In the genomic region with DNA sequence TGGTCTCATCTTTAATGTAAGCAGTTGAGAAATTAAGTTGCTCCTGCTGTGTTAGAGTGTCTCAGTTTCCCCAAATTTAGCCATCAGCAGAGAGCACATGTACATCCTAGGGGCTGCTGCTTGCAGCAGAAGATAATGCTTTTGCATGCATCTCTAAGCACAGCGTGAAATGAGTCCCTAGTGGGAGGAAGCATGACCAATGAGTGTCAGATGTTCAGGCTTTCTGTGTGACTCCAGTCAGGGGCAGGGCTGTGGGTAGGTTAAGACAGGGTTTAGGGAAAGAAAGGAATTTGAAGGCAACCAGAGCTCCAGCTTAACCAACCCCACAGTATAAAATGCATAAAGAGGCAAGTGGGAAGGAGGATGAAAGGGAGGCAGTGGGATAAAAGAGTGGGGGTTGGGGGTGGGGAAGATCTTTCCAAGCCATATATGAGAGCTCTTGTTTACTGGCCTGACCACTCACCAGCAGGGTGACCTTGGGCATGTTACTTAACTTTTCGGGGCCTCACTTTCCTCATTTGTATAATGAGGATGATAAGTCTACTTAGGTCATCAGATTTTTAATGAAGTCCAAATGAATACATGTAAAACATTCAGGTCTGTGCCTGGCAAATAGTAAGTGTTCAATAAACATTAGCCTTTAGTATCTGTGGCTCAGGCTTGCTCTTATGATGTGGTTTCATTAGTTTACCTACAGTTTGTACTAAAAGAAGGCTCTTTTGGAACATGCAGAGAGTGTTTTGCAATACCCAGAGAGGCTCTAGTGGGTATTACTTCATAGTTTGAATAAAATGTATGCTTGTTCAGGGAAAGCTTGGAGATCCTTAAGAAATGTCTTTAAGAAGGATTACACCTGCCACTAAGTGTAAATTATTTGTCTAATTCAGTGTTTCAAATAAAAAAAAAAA, we compare ENCODE assay signal across 1 cellular context.
TF ChIP-seq lines count a peak whose summit lies in the region.

No MANE protein-coding gene starts in this region.

TF ChIP-seq in GM12878, 131 proteins besides CTCF, POLR2A, EP300 and RAD21:
- no peak for TF ChIP-seq NR2C1 (IDR thresholded peaks at IDR 0.05)
- no peak for TF ChIP-seq WRNIP1 (IDR thresholded peaks at IDR 0.05; ENCODE audit: borderline replicate concordance, low read depth, low read length)
- TF ChIP-seq, protein P1, sequence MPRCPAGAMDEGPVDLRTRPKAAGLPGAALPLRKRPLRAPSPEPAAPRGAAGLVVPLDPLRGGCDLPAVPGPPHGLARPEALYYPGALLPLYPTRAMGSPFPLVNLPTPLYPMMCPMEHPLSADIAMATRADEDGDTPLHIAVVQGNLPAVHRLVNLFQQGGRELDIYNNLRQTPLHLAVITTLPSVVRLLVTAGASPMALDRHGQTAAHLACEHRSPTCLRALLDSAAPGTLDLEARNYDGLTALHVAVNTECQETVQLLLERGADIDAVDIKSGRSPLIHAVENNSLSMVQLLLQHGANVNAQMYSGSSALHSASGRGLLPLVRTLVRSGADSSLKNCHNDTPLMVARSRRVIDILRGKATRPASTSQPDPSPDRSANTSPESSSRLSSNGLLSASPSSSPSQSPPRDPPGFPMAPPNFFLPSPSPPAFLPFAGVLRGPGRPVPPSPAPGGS (IDR thresholded peaks at IDR 0.05; ENCODE audit: borderline replicate concordance, insufficient read depth, low read depth, low read length, poor library complexity, severe bottlenecking), result no peak
- TF ChIP-seq, protein P2, sequence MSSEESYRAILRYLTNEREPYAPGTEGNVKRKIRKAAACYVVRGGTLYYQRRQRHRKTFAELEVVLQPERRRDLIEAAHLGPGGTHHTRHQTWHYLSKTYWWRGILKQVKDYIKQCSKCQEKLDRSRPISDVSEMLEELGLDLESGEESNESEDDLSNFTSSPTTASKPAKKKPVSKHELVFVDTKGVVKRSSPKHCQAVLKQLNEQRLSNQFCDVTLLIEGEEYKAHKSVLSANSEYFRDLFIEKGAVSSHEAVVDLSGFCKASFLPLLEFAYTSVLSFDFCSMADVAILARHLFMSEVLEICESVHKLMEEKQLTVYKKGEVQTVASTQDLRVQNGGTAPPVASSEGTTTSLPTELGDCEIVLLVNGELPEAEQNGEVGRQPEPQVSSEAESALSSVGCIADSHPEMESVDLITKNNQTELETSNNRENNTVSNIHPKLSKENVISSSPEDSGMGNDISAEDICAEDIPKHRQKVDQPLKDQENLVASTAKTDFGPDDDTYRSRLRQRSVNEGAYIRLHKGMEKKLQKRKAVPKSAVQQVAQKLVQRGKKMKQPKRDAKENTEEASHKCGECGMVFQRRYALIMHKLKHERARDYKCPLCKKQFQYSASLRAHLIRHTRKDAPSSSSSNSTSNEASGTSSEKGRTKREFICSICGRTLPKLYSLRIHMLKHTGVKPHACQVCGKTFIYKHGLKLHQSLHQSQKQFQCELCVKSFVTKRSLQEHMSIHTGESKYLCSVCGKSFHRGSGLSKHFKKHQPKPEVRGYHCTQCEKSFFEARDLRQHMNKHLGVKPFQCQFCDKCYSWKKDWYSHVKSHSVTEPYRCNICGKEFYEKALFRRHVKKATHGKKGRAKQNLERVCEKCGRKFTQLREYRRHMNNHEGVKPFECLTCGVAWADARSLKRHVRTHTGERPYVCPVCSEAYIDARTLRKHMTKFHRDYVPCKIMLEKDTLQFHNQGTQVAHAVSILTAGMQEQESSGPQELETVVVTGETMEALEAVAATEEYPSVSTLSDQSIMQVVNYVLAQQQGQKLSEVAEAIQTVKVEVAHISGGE (CRISPR knock-in tag; IDR thresholded peaks at IDR 0.05), result no peak
